In the genomic region with DNA sequence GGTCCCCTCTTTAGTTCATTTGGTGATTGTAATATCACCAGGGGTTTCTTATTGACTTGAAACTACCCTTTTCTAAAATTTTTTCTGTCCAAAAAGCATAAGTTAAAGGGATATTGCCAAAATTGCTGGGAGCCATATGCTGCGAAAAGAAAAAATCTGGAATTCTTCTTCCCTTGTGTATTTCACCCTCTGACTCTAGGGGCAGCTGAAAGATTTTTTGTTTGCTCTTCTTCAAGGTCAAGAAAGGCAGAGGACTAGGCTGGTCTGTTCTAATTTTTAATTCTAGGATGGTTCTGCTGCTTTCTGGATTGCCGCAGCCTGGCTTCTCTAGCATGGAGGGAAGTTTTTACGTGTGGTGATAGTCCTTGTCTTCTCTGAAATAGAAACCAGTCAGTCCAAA, we compare ENCODE assay signal across 2 cellular contexts.
TF ChIP-seq lines count a peak whose summit lies in the region.

No MANE protein-coding gene starts in this region.

TF ChIP-seq in SK-N-SH treated with all-trans-retinoic acid at 6 μM for 48 hours, 23 proteins besides CTCF, POLR2A, EP300 and RAD21 (continued from another document):
- TF ChIP-seq BACH2 (CRISPR knock-in tag; IDR thresholded peaks at IDR 0.05; ENCODE audit: borderline replicate concordance) (no peak), ZNF565 (CRISPR knock-in tag; conservative IDR thresholded peaks at IDR 0.05; ENCODE audit: low read depth) (no peak), ZFP3 (CRISPR knock-in tag; IDR thresholded peaks at IDR 0.05) (no peak), TSHZ2 (CRISPR knock-in tag; IDR thresholded peaks at IDR 0.05) (no peak)
- TF ChIP-seq, protein P1, sequence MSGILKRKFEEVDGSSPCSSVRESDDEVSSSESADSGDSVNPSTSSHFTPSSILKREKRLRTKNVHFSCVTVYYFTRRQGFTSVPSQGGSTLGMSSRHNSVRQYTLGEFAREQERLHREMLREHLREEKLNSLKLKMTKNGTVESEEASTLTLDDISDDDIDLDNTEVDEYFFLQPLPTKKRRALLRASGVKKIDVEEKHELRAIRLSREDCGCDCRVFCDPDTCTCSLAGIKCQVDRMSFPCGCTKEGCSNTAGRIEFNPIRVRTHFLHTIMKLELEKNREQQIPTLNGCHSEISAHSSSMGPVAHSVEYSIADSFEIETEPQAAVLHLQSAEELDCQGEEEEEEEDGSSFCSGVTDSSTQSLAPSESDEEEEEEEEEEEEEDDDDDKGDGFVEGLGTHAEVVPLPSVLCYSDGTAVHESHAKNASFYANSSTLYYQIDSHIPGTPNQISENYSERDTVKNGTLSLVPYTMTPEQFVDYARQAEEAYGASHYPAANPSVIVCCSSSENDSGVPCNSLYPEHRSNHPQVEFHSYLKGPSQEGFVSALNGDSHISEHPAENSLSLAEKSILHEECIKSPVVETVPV (CRISPR knock-in tag; IDR thresholded peaks at IDR 0.05) = no peak

TF ChIP-seq in GM23338, 12 proteins besides CTCF, POLR2A, EP300 and RAD21:
- TF ChIP-seq ZNF462 (CRISPR knock-in tag; IDR thresholded peaks at IDR 0.05) = no peak
